ENCODE assay signal across 2 cellular contexts in the genomic region with DNA sequence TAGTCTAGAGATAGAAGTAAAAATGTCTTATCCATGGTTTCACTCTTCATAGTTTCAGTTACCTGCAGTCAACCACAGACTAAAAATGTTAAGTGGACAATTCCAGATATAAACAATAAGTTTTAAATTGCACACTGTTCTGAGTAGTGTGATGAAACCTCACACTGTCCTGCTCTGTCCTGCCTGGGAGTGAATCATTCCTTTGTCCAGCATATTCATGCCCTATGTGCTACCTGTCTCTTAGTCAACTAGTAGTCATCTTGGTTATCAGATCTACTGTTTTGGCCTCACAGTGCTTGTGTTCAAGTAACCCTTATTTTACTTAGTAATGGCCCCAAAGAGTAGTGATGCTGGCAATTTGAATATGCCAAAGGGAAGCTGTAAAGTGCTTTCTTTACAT. TPM values are rescaled to one million over a fixed set of nuclear protein-coding genes. Genes with fewer than 3 reads are reported as not detected.
"Had no signal": no experiment of that assay in that cellular context is flagged by ENCODE, and none has a peak within 500 bp of the region (broad histone marks: within the 10 kb centered on the region; RNA-seq: fewer than 3 reads in every experiment).

No MANE protein-coding gene starts in this region.

RNA-seq across cellular contexts. Expression of gene PTPN20, which starts 49.5 kb away (rescaled TPM):
- polyA plus RNA-seq: endothelial cell of umbilical vein, hepatocyte had no signal
